Comparison of ENCODE assay signal across 10 cellular contexts in the genomic region with DNA sequence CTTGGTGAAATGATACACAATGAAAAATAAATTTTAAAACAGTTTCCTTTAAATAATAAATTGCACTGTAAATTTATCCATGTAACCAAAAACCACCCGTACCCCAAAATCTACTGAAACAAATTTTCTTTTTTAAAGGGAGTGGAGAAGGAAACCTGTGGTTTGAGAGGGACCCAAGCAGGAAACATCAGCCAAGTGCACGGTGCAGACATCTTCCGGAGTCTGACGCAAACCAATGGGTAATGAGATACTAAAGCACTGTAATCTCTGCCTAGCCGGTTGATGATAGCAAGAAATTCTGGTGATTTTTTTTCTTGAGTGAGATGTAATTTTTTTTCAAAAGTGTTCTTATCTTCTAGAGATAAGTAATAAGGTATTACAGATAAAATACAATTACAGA.
DNase-seq lines count a peak whose midpoint lies in the region; ATAC-seq and TF ChIP-seq lines count a peak whose summit lies in the region.
"Had no signal": no experiment of that assay in that cellular context is flagged by ENCODE, and none has a peak within 500 bp of the region (broad histone marks: within the 10 kb centered on the region; RNA-seq: fewer than 3 reads in every experiment).

No MANE protein-coding gene starts in this region.

- peak overlapping the region; percentile 20 for H3K4me3 Mint-ChIP-seq in activated B cell treated with CpG ODN at 0.5 μM for 24 hours
- peak overlapping the region; percentile 42 for H3K4me3 Mint-ChIP-seq in activated naive CD8-positive, alpha-beta T cell treated with anti-CD3 and anti-CD28 coated beads, Interleukin-2, amount 50 U/mL, for 24 hours
- H3K4me3 Mint-ChIP-seq: WTC11 had no signal

- ATAC-seq in GM21825 (IDR thresholded peaks at IDR 0.05; ENCODE audit: unreplicated experiment): peak; percentile 34
- peak; percentile 61 for ATAC-seq in activated B cell treated with CpG ODN at 0.5 μM for 24 hours (ENCODE audit: low read depth)
- peak; percentile 78 for ATAC-seq in activated naive CD8-positive, alpha-beta T cell treated with anti-CD3 and anti-CD28 coated beads, Interleukin-2, amount 50 U/mL, for 24 hours
- no peak for ATAC-seq in GM21515 (IDR thresholded peaks at IDR 0.05; ENCODE audit: unreplicated experiment)
- ATAC-seq: WTC11 had no signal

- H3K4ac ChIP-seq in trophoblast cell (ENCODE audit: low read depth, low read length): no peak overlapping the region

- in situ Hi-C loops in GM13977 (cut with MboI; ENCODE audit: low pct_unique_long_range_greater_than_20kb, low sequenced_read_pairs, unreplicated experiment): no loop called here

- H3K36me3 Mint-ChIP-seq in activated B cell treated with CpG ODN at 0.5 μM for 24 hours (ENCODE audit: low read depth): no peaks in the 10 kb centered on the region
- H3K36me3 Mint-ChIP-seq in activated naive CD8-positive, alpha-beta T cell treated with anti-CD3 and anti-CD28 coated beads, Interleukin-2, amount 50 U/mL, for 24 hours (ENCODE audit: low read depth): peaks cover 24% of the 10 kb centered on the region
- H3K36me3 Mint-ChIP-seq: WTC11 had no signal

- no peaks in the 10 kb centered on the region for H4K20me1 ChIP-seq in hepatocyte (ENCODE audit: insufficient read depth, poor library complexity, severe bottlenecking)

- H3K27me3 ChIP-seq in trophoblast cell (ENCODE audit: insufficient read depth, low read length) (no peaks in the 10 kb centered on the region), hepatocyte (no peaks in the 10 kb centered on the region)

- no peak overlapping the region for H3K27ac Mint-ChIP-seq in activated B cell treated with CpG ODN at 0.5 μM for 24 hours
- peak overlapping the region; percentile 86 for H3K27ac Mint-ChIP-seq in activated naive CD8-positive, alpha-beta T cell treated with anti-CD3 and anti-CD28 coated beads, Interleukin-2, amount 50 U/mL, for 24 hours
- H3K27ac Mint-ChIP-seq: WTC11 had no signal

- no peak overlapping the region for H3K27ac ChIP-seq in trophoblast cell (ENCODE audit: low read depth, low read length)
- no peak overlapping the region for H3K27ac ChIP-seq in hepatocyte

- no peak overlapping the region for H3K18ac ChIP-seq in trophoblast cell (ENCODE audit: low read length)

- H3K9me3 Mint-ChIP-seq in activated B cell treated with CpG ODN at 0.5 μM for 24 hours: no peaks in the 10 kb centered on the region
- H3K9me3 Mint-ChIP-seq in activated naive CD8-positive, alpha-beta T cell treated with anti-CD3 and anti-CD28 coated beads, Interleukin-2, amount 50 U/mL, for 24 hours: peaks cover 3% of the 10 kb centered on the region
- H3K9me3 Mint-ChIP-seq: WTC11 had no signal

- POLR2A ChIA-PET in activated B cell treated with CpG ODN at 0.5 μM for 24 hours (lab: Charles Lee): no interaction called here

- H3K4me2 ChIP-seq in trophoblast cell (ENCODE audit: low read length) (no peak overlapping the region), hepatocyte (no peak overlapping the region)

- H2BK5ac ChIP-seq in trophoblast cell (ENCODE audit: low read depth, low read length, poor library complexity): no peak overlapping the region

- CTCF ChIA-PET in activated B cell treated with CpG ODN at 0.5 μM for 24 hours (lab: Charles Lee): interaction anchor here (11.3 kb wide), 1 partner anchor 217 kb away, joined by 371 read pairs; no protein-coding TSS in a partner anchor

- H3K9me3 ChIP-seq in trophoblast cell (ENCODE audit: insufficient read depth, low read depth, low read length): no peaks in the 10 kb centered on the region
- no peaks in the 10 kb centered on the region for H3K9me3 ChIP-seq in hepatocyte (ENCODE audit: low read depth)

- intact Hi-C loops in activated B cell treated with CpG ODN at 0.5 μM for 24 hours (cut with micrococcal nuclease): loop anchor here (5.0 kb wide), 1 partner anchor 509 kb away; no protein-coding TSS in a partner anchor

- H3K36me3 ChIP-seq in trophoblast cell (ENCODE audit: control insufficient read depth in 1 of 2, insufficient read depth in 2 of 2, low read length in 2 of 2) (no peaks in the 10 kb centered on the region), hepatocyte (replicated peaks; ENCODE audit: insufficient read depth, low read depth) (no peaks in the 10 kb centered on the region)

- H3K4me3 ChIP-seq in trophoblast cell (ENCODE audit: low read depth, low read length): no peak overlapping the region
- no peak overlapping the region for H3K4me3 ChIP-seq in hepatocyte

- no peak for DNase-seq in activated B cell treated with CpG ODN at 0.5 μM for 24 hours
- peak; percentile 12 for DNase-seq in activated naive CD8-positive, alpha-beta T cell treated with anti-CD3 and anti-CD28 coated beads, Interleukin-2, amount 50 U/mL, for 24 hours
- peak; percentile 17 for DNase-seq in stimulated activated CD8-positive, alpha-beta memory T cell treated with anti-CD3 and anti-CD28 coated beads, Interleukin-15, amount 100 ng/mL, for 1 hour (ENCODE audit: low read depth)
- DNase-seq in GM13977 (ENCODE audit: low spot score): no peak
- no peak for DNase-seq in trophoblast cell
- DNase-seq in hepatocyte (ENCODE audit: low spot score): no peak
- DNase-seq: foreskin melanocyte had no signal

- no peak overlapping the region for H3K9ac ChIP-seq in trophoblast cell (ENCODE audit: low read length)

- no peak overlapping the region for H3K14ac ChIP-seq in trophoblast cell (ENCODE audit: low read length)

- no peaks in the 10 kb centered on the region for H3K27me3 Mint-ChIP-seq in activated B cell treated with CpG ODN at 0.5 μM for 24 hours
- H3K27me3 Mint-ChIP-seq in activated naive CD8-positive, alpha-beta T cell treated with anti-CD3 and anti-CD28 coated beads, Interleukin-2, amount 50 U/mL, for 24 hours: no peaks in the 10 kb centered on the region

- no peaks in the 10 kb centered on the region for H3K79me1 ChIP-seq in trophoblast cell (ENCODE audit: low read length)

- H3K4me1 Mint-ChIP-seq in activated B cell treated with CpG ODN at 0.5 μM for 24 hours: peaks cover 17% of the 10 kb centered on the region
- H3K4me1 Mint-ChIP-seq in activated naive CD8-positive, alpha-beta T cell treated with anti-CD3 and anti-CD28 coated beads, Interleukin-2, amount 50 U/mL, for 24 hours: peaks cover 46% of the 10 kb centered on the region
- H3K4me1 Mint-ChIP-seq: WTC11 had no signal

- H4K91ac ChIP-seq in trophoblast cell (ENCODE audit: low read depth, low read length): no peak overlapping the region

- no peak overlapping the region for H2BK12ac ChIP-seq in trophoblast cell (ENCODE audit: low read length)

- no peak overlapping the region for H4K8ac ChIP-seq in trophoblast cell (ENCODE audit: low read depth, low read length)

- no peak overlapping the region for H2BK120ac ChIP-seq in trophoblast cell (ENCODE audit: insufficient read depth, low read length, poor library complexity)

- no peaks in the 10 kb centered on the region for H3K9me2 ChIP-seq in hepatocyte (replicated peaks; ENCODE audit: insufficient read depth)

- no peaks in the 10 kb centered on the region for H3K79me2 ChIP-seq in trophoblast cell (ENCODE audit: control insufficient read depth, insufficient read depth, low read length, poor library complexity)
- no peaks in the 10 kb centered on the region for H3K79me2 ChIP-seq in hepatocyte

- H3K4me1 ChIP-seq in trophoblast cell (ENCODE audit: control insufficient read depth in 1 of 2, insufficient read depth in 2 of 2, low read length in 2 of 2): no peaks in the 10 kb centered on the region
- no peaks in the 10 kb centered on the region for H3K4me1 ChIP-seq in hepatocyte (ENCODE audit: insufficient read depth)

- no peak overlapping the region for H2AK5ac ChIP-seq in trophoblast cell (ENCODE audit: low read length)

- H3K23ac ChIP-seq in trophoblast cell (ENCODE audit: low read length): no peak overlapping the region

- TF ChIP-seq CTCF in activated B cell treated with CpG ODN at 0.5 μM for 24 hours (IDR thresholded peaks at IDR 0.05) (no peak), GM13977 (IDR thresholded peaks at IDR 0.05; ENCODE audit: extremely low read depth, insufficient read depth, missing control alignments) (no peak), hepatocyte (IDR thresholded peaks at IDR 0.05; ENCODE audit: poor library complexity) (no peak)

- H2AFZ ChIP-seq in trophoblast cell (ENCODE audit: insufficient read depth, low read length, poor library complexity) (no peak overlapping the region), hepatocyte (no peak overlapping the region)

- no peak overlapping the region for H4K12ac ChIP-seq in trophoblast cell (ENCODE audit: low read depth, low read length)

- WGBS in trophoblast cell (ENCODE audit: extremely low coverage, insufficient coverage, insufficient read length): no CpG with 5 or more reads among the region's 5 CpGs
- 82% methylated on average over 5 of the region's 5 CpGs for WGBS in hepatocyte (ENCODE audit: low lambda C conversion rate, missing lambda C conversion rate)

Comparison
In these comparisons a context has a peak if more than half of its experiments do, and no peak if none do; other contexts are left out.
1. DNase-seq: peak in activated naive CD8-positive, alpha-beta T cell treated with anti-CD3 and anti-CD28 coated beads, Interleukin-2, amount 50 U/mL, for 24 hours (single experiment) and stimulated activated CD8-positive, alpha-beta memory T cell treated with anti-CD3 and anti-CD28 coated beads, Interleukin-15, amount 100 ng/mL, for 1 hour (single experiment); none in activated B cell treated with CpG ODN at 0.5 μM for 24 hours (single experiment), GM13977 (single experiment), trophoblast cell (0 of 2) and hepatocyte (single experiment).